In the genomic region with DNA sequence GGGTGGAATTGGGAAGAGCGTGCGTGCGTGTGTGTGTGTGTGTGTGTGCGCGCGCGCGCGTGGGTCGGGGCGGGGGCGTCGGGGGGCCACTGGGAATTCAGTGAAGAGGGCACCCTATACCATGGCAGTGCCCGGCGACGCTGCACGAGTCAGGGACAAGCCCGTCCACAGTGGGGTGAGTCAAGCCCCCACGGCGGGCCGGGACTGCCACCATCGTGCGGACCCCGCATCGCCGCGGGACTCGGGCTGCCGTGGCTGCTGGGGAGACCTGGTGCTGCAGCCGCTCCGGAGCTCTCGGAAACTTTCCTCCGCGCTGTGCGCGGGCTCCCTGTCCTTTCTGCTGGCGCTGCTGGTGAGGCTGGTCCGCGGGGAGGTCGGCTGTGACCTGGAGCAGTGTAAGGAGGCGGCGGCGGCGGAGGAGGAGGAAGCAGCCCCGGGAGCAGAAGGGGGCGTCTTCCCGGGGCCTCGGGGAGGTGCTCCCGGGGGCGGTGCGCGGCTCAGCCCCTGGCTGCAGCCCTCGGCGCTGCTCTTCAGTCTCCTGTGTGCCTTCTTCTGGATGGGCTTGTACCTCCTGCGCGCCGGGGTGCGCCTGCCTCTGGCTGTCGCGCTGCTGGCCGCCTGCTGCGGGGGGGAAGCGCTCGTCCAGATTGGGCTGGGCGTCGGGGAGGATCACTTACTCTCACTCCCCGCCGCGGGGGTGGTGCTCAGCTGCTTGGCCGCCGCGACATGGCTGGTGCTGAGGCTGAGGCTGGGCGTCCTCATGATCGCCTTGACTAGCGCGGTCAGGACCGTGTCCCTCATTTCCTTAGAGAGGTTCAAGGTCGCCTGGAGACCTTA, we compare ENCODE assay signal across 10 cellular contexts. TPM values are rescaled to one million over a fixed set of nuclear protein-coding genes. Genes with fewer than 3 reads are reported as not detected.
DNase-seq lines count a peak whose midpoint lies in the region; ATAC-seq and TF ChIP-seq lines count a peak whose summit lies in the region.
"Had no signal": no experiment of that assay in that cellular context is flagged by ENCODE, and none has a peak within 500 bp of the region (broad histone marks: within the 10 kb centered on the region; RNA-seq: fewer than 3 reads in every experiment).

No MANE protein-coding gene starts in this region.

- H3K4me1 Mint-ChIP-seq in stimulated activated memory B cell treated with anti-CD40 and anti-IgM and Interleukin-4, amounts not matched to agents 10 μg/mL and 1 μg/mL and 100 μg/mL, for 72 hours: no peaks in the 10 kb centered on the region

- intact Hi-C loops in dorsolateral prefrontal cortex (cut with DNase I): no loop called here

- ATAC-seq in RWPE2 (ENCODE audit: low read depth): peak; percentile 74
- ATAC-seq in left lobe of liver: peak; percentile 67
- ATAC-seq in stimulated activated memory B cell treated with anti-CD40 and anti-IgM and Interleukin-4, amounts not matched to agents 10 μg/mL and 1 μg/mL and 100 μg/mL, for 72 hours: peak; percentile 34

- H3K4me3 ChIP-seq in RWPE2 (ENCODE audit: severe bottlenecking) (peak overlapping the region; percentile 15), dorsolateral prefrontal cortex (peak overlapping the region; percentile 44 to 80 (median 64))
- H3K4me3 ChIP-seq: BLaER1 treated with 17β-estradiol and CSF1 and Interleukin-3, amounts not matched to agents 10 nM and 100 nM had no signal

- H3K36me3 Mint-ChIP-seq in stimulated activated memory B cell treated with anti-CD40 and anti-IgM and Interleukin-4, amounts not matched to agents 10 μg/mL and 1 μg/mL and 100 μg/mL, for 72 hours: no peaks in the 10 kb centered on the region

- H3K27me3 Mint-ChIP-seq in stimulated activated memory B cell treated with anti-CD40 and anti-IgM and Interleukin-4, amounts not matched to agents 10 μg/mL and 1 μg/mL and 100 μg/mL, for 72 hours: peaks cover 34% of the 10 kb centered on the region

- H3K27me3 ChIP-seq in RWPE2 (ENCODE audit: insufficient read depth, poor library complexity, severe bottlenecking): peaks cover 42% of the 10 kb centered on the region
- H3K27me3 ChIP-seq in dorsolateral prefrontal cortex: peaks cover 0 to 49% (median 19%) of the 10 kb centered on the region in 45 donors
- H3K27me3 ChIP-seq: BLaER1 treated with 17β-estradiol and CSF1 and Interleukin-3, amounts not matched to agents 10 nM and 100 nM had no signal

- no peak overlapping the region for H3K4me3 Mint-ChIP-seq in stimulated activated memory B cell treated with anti-CD40 and anti-IgM and Interleukin-4, amounts not matched to agents 10 μg/mL and 1 μg/mL and 100 μg/mL, for 72 hours

- DNase-seq in NCI-H2081 (lab: John Stamatoyannopoulos, UW): peak; percentile 41 to 54
- DNase-seq in NCI-H2081 treated with DMSO at 0.1 percent for 48 hours (lab: John Stamatoyannopoulos, UW): no peak
- DNase-seq in RWPE2 (ENCODE audit: low spot score): no peak
- peak in 8 of 10 donors; percentile 10 to 53 (median 48) for DNase-seq in dorsolateral prefrontal cortex
- DNase-seq in left lobe of liver (ENCODE audit: low spot score): peak; percentile 48
- DNase-seq in NCI-H187 (lab: John Stamatoyannopoulos, UW): no peak
- no peak for DNase-seq in germinal center (ENCODE audit: low spot score)

- H3K4me1 ChIP-seq in RWPE2 (ENCODE audit: insufficient read depth, poor library complexity, severe bottlenecking): no peaks in the 10 kb centered on the region
- H3K4me1 ChIP-seq: BLaER1 treated with 17β-estradiol and CSF1 and Interleukin-3, amounts not matched to agents 10 nM and 100 nM had no signal

- no peak overlapping the region for H3K27ac Mint-ChIP-seq in stimulated activated memory B cell treated with anti-CD40 and anti-IgM and Interleukin-4, amounts not matched to agents 10 μg/mL and 1 μg/mL and 100 μg/mL, for 72 hours

- TF ChIP-seq CTCF in RWPE2 (IDR thresholded peaks at IDR 0.05; ENCODE audit: poor library complexity, severe bottlenecking) (no peak), dorsolateral prefrontal cortex (IDR thresholded peaks at IDR 0.05 in 54 of 56, conservative IDR thresholded peaks at IDR 0.05 in 2 of 56; ENCODE audit: low read depth in 1 of 56, partially characterized antibody in 56 of 56) (peak in 9 of 56 donors; percentile 10 to 31 (median 17))

- no peaks in the 10 kb centered on the region for H3K9me3 ChIP-seq in RWPE2 (ENCODE audit: severe bottlenecking)

- peaks cover 5% of the 10 kb centered on the region for H3K9me3 Mint-ChIP-seq in stimulated activated memory B cell treated with anti-CD40 and anti-IgM and Interleukin-4, amounts not matched to agents 10 μg/mL and 1 μg/mL and 100 μg/mL, for 72 hours

- H3K27ac ChIP-seq in RWPE2 (ENCODE audit: poor library complexity, severe bottlenecking) (no peak overlapping the region), dorsolateral prefrontal cortex (peak overlapping the region in 48 of 59 donors; percentile 3 to 85 (median 68))
- H3K27ac ChIP-seq: BLaER1 treated with 17β-estradiol and CSF1 and Interleukin-3, amounts not matched to agents 10 nM and 100 nM; VCaP had no signal

- no peaks in the 10 kb centered on the region for H3K36me3 ChIP-seq in RWPE2 (ENCODE audit: low read depth)
- H3K36me3 ChIP-seq: BLaER1 treated with 17β-estradiol and CSF1 and Interleukin-3, amounts not matched to agents 10 nM and 100 nM had no signal

RNA-seq across cellular contexts. Expression of a gene that starts 1.0 kb away (rescaled TPM):
- total RNA-seq in dorsolateral prefrontal cortex: 10 to 100 TPM in 1 of 120 experiments, 1 to 10 TPM in 119; 1.3 to 10.3 (median 3.4) TPM
- total RNA-seq in left lobe of liver: 0.75 TPM

Comparison
In these comparisons a context has a peak if more than half of its experiments do, and no peak if none do; other contexts are left out.
1. DNase-seq: peak in NCI-H2081 (2 of 2), dorsolateral prefrontal cortex (8 of 10) and left lobe of liver (single experiment); none in NCI-H2081 treated with DMSO at 0.1 percent for 48 hours (single experiment), RWPE2 (single experiment), NCI-H187 (0 of 2) and germinal center (single experiment).
2. Peak in every context shown above with its lines, with median percentiles within 50 percentile points of each other: ATAC-seq.